12 cellular contexts compared by ENCODE assay signal in genomic region chr6:28597924-28598323, GRCh38.
A peak's percentile ranks its signal among the peaks of the same experiment; 100 is the strongest.
DNase-seq lines count a peak whose midpoint lies in the region; ATAC-seq, FAIRE-seq and TF ChIP-seq lines count a peak whose summit lies in the region.
"Had no signal": no experiment of that assay in that cellular context is flagged by ENCODE, and none has a peak within 500 bp of the region (broad histone marks: within the 10 kb centered on the region; RNA-seq: fewer than 3 reads in every experiment).

No MANE protein-coding gene starts in this region.

- H3K27me3 ChIP-seq in PC-9 (ENCODE audit: insufficient read depth, low read depth) (no peaks in the 10 kb centered on the region), H1 (replicated peaks in 1 of 4; ENCODE audit: control insufficient read depth in 3 of 4, extremely low read depth in 1 of 4, insufficient read depth in 3 of 4, low read length in 3 of 4) (no peaks in the 10 kb centered on the region), subcutaneous abdominal adipose tissue (ENCODE audit: control insufficient read depth in 5 of 5, insufficient read depth in 4 of 5, low read length in 5 of 5) (peaks cover 0 to 2% (median 0%) of the 10 kb centered on the region in 5 donors), heart left ventricle (peaks cover 0 to 49% (median 11%) of the 10 kb centered on the region in 9 donors)

- no peak overlapping the region for H2BK120ac ChIP-seq in H1 (replicated peaks; ENCODE audit: low read depth, low read length)

- no peaks in the 10 kb centered on the region; the same call in 1 of the 2 replicates for H3K23me2 ChIP-seq in H1 (ENCODE audit: low read depth, low read length)

- no peak overlapping the region for H3K4ac ChIP-seq in H1 (replicated peaks; ENCODE audit: insufficient read length, low read depth, low read length)

- no peaks in the 10 kb centered on the region; the same call in 1 of the 2 replicates for H3K9me2 ChIP-seq in PC-9 (ENCODE audit: insufficient read depth)

- no TSS peak for BruUV-seq in PC-9 (replicated peaks; lab: Mats Ljungman, UMichigan)

- peak overlapping the region in 2 of 4 experiments; percentile 45 to 66; a peak in 3 of 7 replicates for H3K9ac ChIP-seq in H1 (replicated peaks in 1 of 4; ENCODE audit: extremely low read depth in 1 of 4, low read depth in 3 of 4, low read length in 3 of 4)
- no peak overlapping the region for H3K9ac ChIP-seq in subcutaneous abdominal adipose tissue (ENCODE audit: low read length in 5 of 5)
- H3K9ac ChIP-seq: KMS-11 had no signal

- no peak overlapping the region for H4K5ac ChIP-seq in H1 (ENCODE audit: insufficient read length, low read depth, low read length)

- peaks cover 2% of the 10 kb centered on the region for H3K36me3 Mint-ChIP-seq in activated naive CD4-positive, alpha-beta T cell treated with anti-CD3 and anti-CD28 coated beads for 36 hours (ENCODE audit: low read depth)
- H3K36me3 Mint-ChIP-seq: CD8-positive, alpha-beta T cell; natural killer cell treated with Interleukin-12 subunit alpha and Interleukin-12 subunit beta and Interleukin-15 and Interleukin-18, amount 100 ng/mL, for 72 hours had no signal

- H4K91ac ChIP-seq in H1 (replicated peaks; ENCODE audit: insufficient read length, low read length): no peak overlapping the region

- H3K9me3 ChIP-seq in PC-9 (ENCODE audit: insufficient read depth, low read depth): no peaks in the 10 kb centered on the region
- no peaks in the 10 kb centered on the region for H3K9me3 ChIP-seq in H1 (ENCODE audit: insufficient read depth in 2 of 2, low read depth in 1 of 2, low read length in 1 of 2)
- H3K9me3 ChIP-seq in subcutaneous abdominal adipose tissue (ENCODE audit: control insufficient read depth in 5 of 5, low read length in 5 of 5): no peaks in the 10 kb centered on the region
- H3K9me3 ChIP-seq in heart left ventricle: peaks cover 0 to 8% (median 0%) of the 10 kb centered on the region in 12 donors

- ATAC-seq in HG02588 (IDR thresholded peaks at IDR 0.05; ENCODE audit: unreplicated experiment) (no peak), heart left ventricle (no peak), HG02678 (IDR thresholded peaks at IDR 0.05; ENCODE audit: unreplicated experiment) (no peak)
- ATAC-seq: CD8-positive, alpha-beta T cell had no signal

- H3K36me3 ChIP-seq in PC-9 (ENCODE audit: low read depth) (no peaks in the 10 kb centered on the region), H1 (ENCODE audit: control insufficient read depth in 2 of 4, insufficient read depth in 4 of 4, low read length in 3 of 4) (no peaks in the 10 kb centered on the region), subcutaneous abdominal adipose tissue (ENCODE audit: control insufficient read depth in 5 of 5, insufficient read depth in 5 of 5, low read length in 5 of 5) (no peaks in the 10 kb centered on the region), heart left ventricle (no peaks in the 10 kb centered on the region)

- POLR2A ChIA-PET in PC-9 (lab: Charles Lee; ENCODE audit: unreplicated experiment): interaction anchor here (0.5 kb wide), 1 partner anchor 8 kb away, joined by 5 read pairs; no protein-coding TSS in a partner anchor
- POLR2A ChIA-PET in H1 (lab: Charles Lee; ENCODE audit: partially characterized antibody): interaction anchor here (1.2 to 1.6 kb wide), 3 partner anchors 11 to 109 kb away, joined by 3 to 4 read pairs (median 4); a partner anchor contains a TSS

- H3K4me3 ChIP-seq in PC-9 (peak overlapping the region; percentile 60), H1 (ENCODE audit: extremely low read depth in 1 of 4, insufficient read depth in 2 of 4, low read depth in 3 of 4, low read length in 4 of 4) (peak overlapping the region; percentile 58 to 81 (median 66)), subcutaneous abdominal adipose tissue (ENCODE audit: low read depth in 1 of 5, low read length in 5 of 5) (peak overlapping the region in 4 of 5 donors; percentile 12 to 53 (median 44)), heart left ventricle (peak overlapping the region in 2 of 12 donors; percentile 4 to 13)

- no peak for DNase-seq in activated naive CD4-positive, alpha-beta T cell treated with anti-CD3 and anti-CD28 coated beads for 36 hours
- no peak for DNase-seq in activated naive CD4-positive, alpha-beta T cell (lab: John Stamatoyannopoulos, UW)
- DNase-seq in PC-9 (peak; percentile 45), H1 (ENCODE audit: low read depth in 1 of 2, low spot score in 2 of 2) (no peak), heart left ventricle (no peak)
- DNase-seq: CD8-positive, alpha-beta T cell had no signal

- TF ChIP-seq CTCF in PC-9 (conservative IDR thresholded peaks at IDR 0.05) (no peak), H1 (IDR thresholded peaks at IDR 0.05; ENCODE audit: control extremely low read depth in 1 of 3, insufficient read depth in 1 of 3, low read depth in 1 of 3, low read length in 3 of 3) (no peak), heart left ventricle (IDR thresholded peaks at IDR 0.05) (no peak)

- no peaks in the 10 kb centered on the region for H3K79me2 ChIP-seq in PC-9 (ENCODE audit: low read depth)
- no peaks in the 10 kb centered on the region for H3K79me2 ChIP-seq in H1 (ENCODE audit: control insufficient read depth in 1 of 2, insufficient read depth in 2 of 2, low read length in 2 of 2)

- H2AK5ac ChIP-seq in H1 (ENCODE audit: low read depth, low read length): no peak overlapping the region

- no peak overlapping the region for H3K56ac ChIP-seq in H1 (replicated peaks; ENCODE audit: insufficient read length, low read depth, low read length)

- no peak overlapping the region for H2BK20ac ChIP-seq in H1 (ENCODE audit: low read length)

- TF ChIP-seq POLR2A in H1 (IDR thresholded peaks at IDR 0.05; ENCODE audit: control extremely low read depth in 1 of 2, low read depth in 2 of 2, low read length in 2 of 2) (no peak), heart left ventricle (IDR thresholded peaks at IDR 0.05) (no peak)

- peaks cover 41% of the 10 kb centered on the region for H3K27me3 Mint-ChIP-seq in activated naive CD4-positive, alpha-beta T cell treated with anti-CD3 and anti-CD28 coated beads for 36 hours (ENCODE audit: low read depth)

- 7% methylated on average over 10 of the region's 10 CpGs; no CpG with 5 or more reads in 1 of the 2 experiments for WGBS in H1 (ENCODE audit: extremely low coverage in 1 of 2, insufficient coverage in 1 of 2, insufficient read length in 1 of 2, insufficient replicate concordance in 2 of 2, low coverage in 1 of 2, low lambda C conversion rate in 2 of 2, missing lambda C conversion rate in 1 of 2), 2 experiments
- WGBS in heart left ventricle, 4 donors: 22 to 31% (median 27%) methylated on average over 10 of the region's 10 CpGs

- no peak for FAIRE-seq in H1 (lab: Jason Lieb, UNC)
- FAIRE-seq: colon had no signal

- no peak overlapping the region for H3K18ac ChIP-seq in H1 (ENCODE audit: extremely low read depth, low read length)

- peaks cover 5% of the 10 kb centered on the region for H3K4me1 Mint-ChIP-seq in activated naive CD4-positive, alpha-beta T cell treated with anti-CD3 and anti-CD28 coated beads for 36 hours (ENCODE audit: low read depth)

- H3K9me3 Mint-ChIP-seq in activated naive CD4-positive, alpha-beta T cell treated with anti-CD3 and anti-CD28 coated beads for 36 hours: peaks cover 5% of the 10 kb centered on the region
- H3K9me3 Mint-ChIP-seq: natural killer cell treated with Interleukin-12 subunit alpha and Interleukin-12 subunit beta and Interleukin-15 and Interleukin-18, amount 100 ng/mL, for 72 hours had no signal

- H2BK5ac ChIP-seq in H1 (ENCODE audit: low read depth, low read length): no peak overlapping the region

- H3K4me2 ChIP-seq in PC-9 (peak overlapping the region; percentile 79), H1 (ENCODE audit: insufficient read depth in 1 of 2, low read depth in 2 of 2, low read length in 2 of 2) (peak overlapping the region; percentile 62 to 70)
- H3K4me2 ChIP-seq: KMS-11 had no signal

- H3K4me1 ChIP-seq in PC-9 (replicated peaks; ENCODE audit: insufficient read depth) (no peaks in the 10 kb centered on the region), H1 (replicated peaks in 1 of 4; ENCODE audit: control insufficient read depth in 3 of 4, insufficient read depth in 4 of 4, low read length in 3 of 4) (no peaks in the 10 kb centered on the region), subcutaneous abdominal adipose tissue (ENCODE audit: control insufficient read depth in 5 of 5, insufficient read depth in 5 of 5, low read length in 5 of 5) (no peaks in the 10 kb centered on the region), heart left ventricle (no peaks in the 10 kb centered on the region)

- H3F3A ChIP-seq in PC-9 (ENCODE audit: insufficient read depth, low read depth): peaks cover 21% of the 10 kb centered on the region

- H3K27ac ChIP-seq in PC-9 (peak overlapping the region; percentile 44), H1 (ENCODE audit: low read depth, low read length) (no peak overlapping the region), subcutaneous abdominal adipose tissue (ENCODE audit: low read depth, low read length) (no peak overlapping the region), heart left ventricle (no peak overlapping the region)
- H3K27ac ChIP-seq: KMS-11 had no signal

- no peaks in the 10 kb centered on the region for H4K20me1 ChIP-seq in PC-9 (ENCODE audit: insufficient read depth)
- H4K20me1 ChIP-seq in H1 (replicated peaks in 1 of 2; ENCODE audit: control insufficient read depth in 1 of 2, insufficient read depth in 2 of 2, low read length in 2 of 2): no peaks in the 10 kb centered on the region

- H2BK12ac ChIP-seq in H1 (ENCODE audit: low read depth, low read length): no peak overlapping the region

- H3K23ac ChIP-seq in H1 (ENCODE audit: insufficient read length): no peak overlapping the region

- H3K27ac Mint-ChIP-seq in activated naive CD4-positive, alpha-beta T cell treated with anti-CD3 and anti-CD28 coated beads for 36 hours: no peak overlapping the region
- H3K27ac Mint-ChIP-seq: CD8-positive, alpha-beta T cell; natural killer cell treated with Interleukin-12 subunit alpha and Interleukin-12 subunit beta and Interleukin-15 and Interleukin-18, amount 100 ng/mL, for 72 hours had no signal

- intact Hi-C loops in activated naive CD4-positive, alpha-beta T cell treated with anti-CD3 and anti-CD28 coated beads for 36 hours (cut with micrococcal nuclease): no loop called here
- intact Hi-C loops in PC-9 (cut with micrococcal nuclease; ENCODE audit: unreplicated experiment): no loop called here
- intact Hi-C loops in heart left ventricle (cut with DNase I): no loop called here

- no peak overlapping the region for H4K8ac ChIP-seq in H1 (ENCODE audit: extremely low read depth, insufficient read depth, low read length)

- H2BK15ac ChIP-seq in H1 (ENCODE audit: low read length): no peak overlapping the region

- CTCF ChIA-PET in activated naive CD4-positive, alpha-beta T cell treated with anti-CD3 and anti-CD28 coated beads for 36 hours (lab: Charles Lee): interaction anchor here (0.6 kb wide), 1 partner anchor 56 kb away, joined by 3 read pairs; no protein-coding TSS in a partner anchor
- CTCF ChIA-PET in PC-9 (lab: Charles Lee): no interaction called here
- CTCF ChIA-PET in H1 (lab: Charles Lee; ENCODE audit: partially characterized antibody): no interaction called here

- H3K4me3 Mint-ChIP-seq in activated naive CD4-positive, alpha-beta T cell treated with anti-CD3 and anti-CD28 coated beads for 36 hours: peak overlapping the region; percentile 40
- H3K4me3 Mint-ChIP-seq: CD8-positive, alpha-beta T cell; natural killer cell treated with Interleukin-12 subunit alpha and Interleukin-12 subunit beta and Interleukin-15 and Interleukin-18, amount 100 ng/mL, for 72 hours had no signal

- H2AFZ ChIP-seq in PC-9 (peak overlapping the region; percentile 76), H1 (ENCODE audit: low read length) (peak overlapping the region; percentile 87)

- H3K14ac ChIP-seq in H1 (ENCODE audit: insufficient read length): no peak overlapping the region

- TF ChIP-seq RAD21 in H1 (IDR thresholded peaks at IDR 0.05 in 1 of 2, conservative IDR thresholded peaks at IDR 0.05 in 1 of 2; ENCODE audit: low read depth in 2 of 2, low read length in 2 of 2): no peak

- TF ChIP-seq EP300 in H1 (IDR thresholded peaks at IDR 0.05; ENCODE audit: borderline replicate concordance in 1 of 2, low read depth in 2 of 2, low read length in 2 of 2): no peak

- no peaks in the 10 kb centered on the region for H3K79me1 ChIP-seq in H1 (ENCODE audit: low read depth, low read length)

Comparison
In these comparisons a context has a peak if more than half of its experiments do, and no peak if none do; other contexts are left out.
1. DNase-seq: peak in PC-9 (2 of 2); none in activated naive CD4-positive, alpha-beta T cell treated with anti-CD3 and anti-CD28 coated beads for 36 hours (single experiment), activated naive CD4-positive, alpha-beta T cell (0 of 4), H1 (0 of 2) and heart left ventricle (0 of 5).